1 cellular context compared by ENCODE assay signal in the genomic region with DNA sequence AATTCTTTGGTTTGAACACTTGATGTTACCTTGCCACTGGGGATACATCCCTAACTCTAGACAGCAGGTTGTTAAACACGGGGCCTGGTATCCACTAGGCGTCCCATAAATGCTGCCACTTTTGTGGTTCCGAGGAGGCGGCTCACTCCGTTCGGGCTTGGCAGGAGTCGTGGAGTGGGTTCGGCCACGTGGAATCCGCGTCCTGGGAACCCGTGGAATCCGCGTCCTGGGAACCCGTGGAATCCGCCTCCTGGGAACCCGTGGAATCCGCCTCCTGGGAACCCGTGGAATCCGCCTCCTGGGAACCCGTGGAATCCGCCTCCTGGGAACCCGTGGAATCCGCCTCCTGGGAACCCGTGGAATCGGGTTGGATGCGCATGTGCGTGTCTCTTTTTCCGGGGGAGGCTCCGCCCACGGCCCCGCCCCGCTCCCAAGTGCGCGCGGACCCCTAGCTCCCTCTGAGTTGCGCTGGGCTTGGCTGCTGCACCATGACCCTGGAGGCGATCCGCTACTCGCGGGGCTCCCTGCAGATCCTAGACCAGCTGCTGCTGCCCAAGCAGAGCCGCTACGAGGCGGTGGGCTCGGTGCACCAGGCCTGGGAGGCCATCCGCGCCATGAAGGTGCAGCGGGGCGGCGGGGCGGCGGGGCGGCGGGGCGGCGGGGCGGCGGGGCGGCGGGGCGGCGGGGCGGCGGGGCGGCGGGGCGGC.
TF ChIP-seq lines count a peak whose summit lies in the region.

TSS of gene MRI1 (plus strand) at position 422 of the 707 bp plus-strand sequence. CDS start at position 489, 67 bp downstream.

TF ChIP-seq in HepG2, 621 proteins besides CTCF, POLR2A, EP300 and RAD21 (continued from another document and continues in another):
- TF ChIP-seq, protein P1, sequence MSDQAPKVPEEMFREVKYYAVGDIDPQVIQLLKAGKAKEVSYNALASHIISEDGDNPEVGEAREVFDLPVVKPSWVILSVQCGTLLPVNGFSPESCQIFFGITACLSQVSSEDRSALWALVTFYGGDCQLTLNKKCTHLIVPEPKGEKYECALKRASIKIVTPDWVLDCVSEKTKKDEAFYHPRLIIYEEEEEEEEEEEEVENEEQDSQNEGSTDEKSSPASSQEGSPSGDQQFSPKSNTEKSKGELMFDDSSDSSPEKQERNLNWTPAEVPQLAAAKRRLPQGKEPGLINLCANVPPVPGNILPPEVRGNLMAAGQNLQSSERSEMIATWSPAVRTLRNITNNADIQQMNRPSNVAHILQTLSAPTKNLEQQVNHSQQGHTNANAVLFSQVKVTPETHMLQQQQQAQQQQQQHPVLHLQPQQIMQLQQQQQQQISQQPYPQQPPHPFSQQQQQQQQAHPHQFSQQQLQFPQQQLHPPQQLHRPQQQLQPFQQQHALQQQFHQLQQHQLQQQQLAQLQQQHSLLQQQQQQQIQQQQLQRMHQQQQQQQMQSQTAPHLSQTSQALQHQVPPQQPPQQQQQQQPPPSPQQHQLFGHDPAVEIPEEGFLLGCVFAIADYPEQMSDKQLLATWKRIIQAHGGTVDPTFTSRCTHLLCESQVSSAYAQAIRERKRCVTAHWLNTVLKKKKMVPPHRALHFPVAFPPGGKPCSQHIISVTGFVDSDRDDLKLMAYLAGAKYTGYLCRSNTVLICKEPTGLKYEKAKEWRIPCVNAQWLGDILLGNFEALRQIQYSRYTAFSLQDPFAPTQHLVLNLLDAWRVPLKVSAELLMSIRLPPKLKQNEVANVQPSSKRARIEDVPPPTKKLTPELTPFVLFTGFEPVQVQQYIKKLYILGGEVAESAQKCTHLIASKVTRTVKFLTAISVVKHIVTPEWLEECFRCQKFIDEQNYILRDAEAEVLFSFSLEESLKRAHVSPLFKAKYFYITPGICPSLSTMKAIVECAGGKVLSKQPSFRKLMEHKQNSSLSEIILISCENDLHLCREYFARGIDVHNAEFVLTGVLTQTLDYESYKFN (CRISPR knock-in tag; conservative IDR thresholded peaks at IDR 0.05), result no peak
- TF ChIP-seq BHLHE40 (IDR thresholded peaks at IDR 0.05; ENCODE audit: low read length) (no peak), FOXM1 (CRISPR knock-in tag; IDR thresholded peaks at IDR 0.05) (no peak), ZC3H13 (CRISPR knock-in tag; IDR thresholded peaks at IDR 0.05) (peak; percentile 7; the same call in 1 of the 2 replicates), ZNF329 (CRISPR knock-in tag; IDR thresholded peaks at IDR 0.05; ENCODE audit: low read depth) (no peak), KDM5A (IDR thresholded peaks at IDR 0.05; ENCODE audit: borderline replicate concordance, low read length) (no peak), MAZ (IDR thresholded peaks at IDR 0.05; ENCODE audit: borderline replicate concordance, low read depth, low read length) (no peak), MAZ (CRISPR knock-in tag; IDR thresholded peaks at IDR 0.05; ENCODE audit: low read depth) (peak; percentile 32; the same call in 1 of the 2 replicates), ARHGAP35 (CRISPR knock-in tag; IDR thresholded peaks at IDR 0.05; ENCODE audit: borderline replicate concordance) (no peak; the same call in 1 of the 2 replicates), TOPORS (CRISPR knock-in tag; IDR thresholded peaks at IDR 0.05) (no peak), ZFP36L1 (CRISPR knock-in tag; IDR thresholded peaks at IDR 0.05) (no peak), MEIS1 (CRISPR knock-in tag; IDR thresholded peaks at IDR 0.05; ENCODE audit: borderline replicate concordance) (no peak), ZNF761 (CRISPR knock-in tag; conservative IDR thresholded peaks at IDR 0.05) (0 out of 2 replicates have a peak, but pooled peaks have one; percentile 35), REL (CRISPR knock-in tag; conservative IDR thresholded peaks at IDR 0.05) (no peak), NONO (IDR thresholded peaks at IDR 0.05) (no peak), NONO (CRISPR knock-in tag; conservative IDR thresholded peaks at IDR 0.05) (0 out of 2 replicates have a peak, but pooled peaks have one; percentile 59), TAF1 (CRISPR knock-in tag; IDR thresholded peaks at IDR 0.05) (peak; percentile 76), NFRKB (IDR thresholded peaks at IDR 0.05) (no peak), FOXK1 (CRISPR knock-in tag; IDR thresholded peaks at IDR 0.05; ENCODE audit: borderline replicate concordance, low read depth) (no peak), SIX4 (CRISPR knock-in tag; IDR thresholded peaks at IDR 0.05) (no peak), HOMEZ (CRISPR knock-in tag; IDR thresholded peaks at IDR 0.05; ENCODE audit: low read depth) (no peak), KAT8 (CRISPR knock-in tag; IDR thresholded peaks at IDR 0.05) (no peak), ZFP37 (CRISPR knock-in tag; IDR thresholded peaks at IDR 0.05; ENCODE audit: borderline replicate concordance) (no peak), ETV6 (CRISPR knock-in tag; conservative IDR thresholded peaks at IDR 0.05) (no peak), MTF2 (CRISPR knock-in tag; IDR thresholded peaks at IDR 0.05; ENCODE audit: borderline replicate concordance) (no peak), ADNP (CRISPR knock-in tag; IDR thresholded peaks at IDR 0.05) (no peak), TMF1 (CRISPR knock-in tag; IDR thresholded peaks at IDR 0.05; ENCODE audit: low read depth) (no peak), ZFYVE20 (CRISPR knock-in tag; IDR thresholded peaks at IDR 0.05; ENCODE audit: borderline replicate concordance, low read depth) (no peak), XBP1 (CRISPR knock-in tag; IDR thresholded peaks at IDR 0.05) (no peak), FOXP4 (CRISPR knock-in tag; IDR thresholded peaks at IDR 0.05) (peak; percentile 22; the same call in 1 of the 2 replicates), FLYWCH1 (CRISPR knock-in tag; IDR thresholded peaks at IDR 0.05) (no peak), MAF1 (CRISPR knock-in tag; IDR thresholded peaks at IDR 0.05; ENCODE audit: borderline replicate concordance) (no peak), ZMAT5 (CRISPR knock-in tag; IDR thresholded peaks at IDR 0.05; ENCODE audit: borderline replicate concordance, low read depth) (no peak), ONECUT2 (CRISPR knock-in tag; IDR thresholded peaks at IDR 0.05) (no peak), CEBPG (CRISPR knock-in tag; IDR thresholded peaks at IDR 0.05) (no peak), ZNF768 (CRISPR knock-in tag; IDR thresholded peaks at IDR 0.05) (peak; percentile 18; the same call in 1 of the 2 replicates), NCOA1 (CRISPR knock-in tag; IDR thresholded peaks at IDR 0.05) (no peak), RNF2 (conservative IDR thresholded peaks at IDR 0.05; ENCODE audit: low read depth) (no peak), ZNF572 (CRISPR knock-in tag; IDR thresholded peaks at IDR 0.05) (no peak), HNRNPLL (IDR thresholded peaks at IDR 0.05; ENCODE audit: low read depth, low read length, poor library complexity, severe bottlenecking) (peak; percentile 82), NR2C2 (CRISPR knock-in tag; IDR thresholded peaks at IDR 0.05; ENCODE audit: borderline replicate concordance) (no peak), NR1H2 (CRISPR knock-in tag; IDR thresholded peaks at IDR 0.05; ENCODE audit: borderline replicate concordance, low read depth) (no peak), ZC3H4 (CRISPR knock-in tag; IDR thresholded peaks at IDR 0.05; ENCODE audit: borderline replicate concordance) (no peak), ZNF614 (CRISPR knock-in tag; IDR thresholded peaks at IDR 0.05; ENCODE audit: borderline replicate concordance) (no peak), FOXA1 (IDR thresholded peaks at IDR 0.05) (no peak), FOXA1 (CRISPR knock-in tag; IDR thresholded peaks at IDR 0.05) (no peak)
- TF ChIP-seq, protein P2, sequence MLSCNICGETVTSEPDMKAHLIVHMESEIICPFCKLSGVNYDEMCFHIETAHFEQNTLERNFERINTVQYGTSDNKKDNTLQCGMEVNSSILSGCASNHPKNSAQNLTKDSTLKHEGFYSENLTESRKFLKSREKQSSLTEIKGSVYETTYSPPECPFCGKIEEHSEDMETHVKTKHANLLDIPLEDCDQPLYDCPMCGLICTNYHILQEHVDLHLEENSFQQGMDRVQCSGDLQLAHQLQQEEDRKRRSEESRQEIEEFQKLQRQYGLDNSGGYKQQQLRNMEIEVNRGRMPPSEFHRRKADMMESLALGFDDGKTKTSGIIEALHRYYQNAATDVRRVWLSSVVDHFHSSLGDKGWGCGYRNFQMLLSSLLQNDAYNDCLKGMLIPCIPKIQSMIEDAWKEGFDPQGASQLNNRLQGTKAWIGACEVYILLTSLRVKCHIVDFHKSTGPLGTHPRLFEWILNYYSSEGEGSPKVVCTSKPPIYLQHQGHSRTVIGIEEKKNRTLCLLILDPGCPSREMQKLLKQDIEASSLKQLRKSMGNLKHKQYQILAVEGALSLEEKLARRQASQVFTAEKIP (CRISPR knock-in tag; IDR thresholded peaks at IDR 0.05; ENCODE audit: borderline replicate concordance), result no peak
- TF ChIP-seq, protein P3, sequence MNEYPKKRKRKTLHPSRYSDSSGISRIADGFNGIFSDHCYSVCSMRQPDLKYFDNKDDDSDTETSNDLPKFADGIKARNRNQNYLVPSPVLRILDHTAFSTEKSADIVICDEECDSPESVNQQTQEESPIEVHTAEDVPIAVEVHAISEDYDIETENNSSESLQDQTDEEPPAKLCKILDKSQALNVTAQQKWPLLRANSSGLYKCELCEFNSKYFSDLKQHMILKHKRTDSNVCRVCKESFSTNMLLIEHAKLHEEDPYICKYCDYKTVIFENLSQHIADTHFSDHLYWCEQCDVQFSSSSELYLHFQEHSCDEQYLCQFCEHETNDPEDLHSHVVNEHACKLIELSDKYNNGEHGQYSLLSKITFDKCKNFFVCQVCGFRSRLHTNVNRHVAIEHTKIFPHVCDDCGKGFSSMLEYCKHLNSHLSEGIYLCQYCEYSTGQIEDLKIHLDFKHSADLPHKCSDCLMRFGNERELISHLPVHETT (CRISPR knock-in tag; conservative IDR thresholded peaks at IDR 0.05), result no peak
- TF ChIP-seq, protein P4, sequence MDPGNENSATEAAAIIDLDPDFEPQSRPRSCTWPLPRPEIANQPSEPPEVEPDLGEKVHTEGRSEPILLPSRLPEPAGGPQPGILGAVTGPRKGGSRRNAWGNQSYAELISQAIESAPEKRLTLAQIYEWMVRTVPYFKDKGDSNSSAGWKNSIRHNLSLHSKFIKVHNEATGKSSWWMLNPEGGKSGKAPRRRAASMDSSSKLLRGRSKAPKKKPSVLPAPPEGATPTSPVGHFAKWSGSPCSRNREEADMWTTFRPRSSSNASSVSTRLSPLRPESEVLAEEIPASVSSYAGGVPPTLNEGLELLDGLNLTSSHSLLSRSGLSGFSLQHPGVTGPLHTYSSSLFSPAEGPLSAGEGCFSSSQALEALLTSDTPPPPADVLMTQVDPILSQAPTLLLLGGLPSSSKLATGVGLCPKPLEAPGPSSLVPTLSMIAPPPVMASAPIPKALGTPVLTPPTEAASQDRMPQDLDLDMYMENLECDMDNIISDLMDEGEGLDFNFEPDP (CRISPR knock-in tag; conservative IDR thresholded peaks at IDR 0.05), result no peak
- TF ChIP-seq, protein P5, sequence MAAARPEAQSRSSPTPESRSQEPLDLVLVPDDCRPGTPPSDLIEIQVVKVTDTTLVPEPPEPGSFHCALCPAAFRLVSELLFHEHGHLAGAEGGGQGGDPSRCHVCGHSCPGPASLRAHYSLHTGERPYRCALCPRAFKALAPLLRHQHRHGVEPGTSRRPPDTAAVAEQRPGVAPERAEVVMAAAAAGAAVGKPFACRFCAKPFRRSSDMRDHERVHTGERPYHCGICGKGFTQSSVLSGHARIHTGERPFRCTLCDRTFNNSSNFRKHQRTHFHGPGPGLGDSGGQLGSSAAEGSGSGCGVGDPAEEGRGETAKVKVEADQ (CRISPR knock-in tag; IDR thresholded peaks at IDR 0.05; ENCODE audit: borderline replicate concordance), result 0 out of 2 replicates have a peak, but pooled peaks have one; percentile 39
- TF ChIP-seq, protein P6, sequence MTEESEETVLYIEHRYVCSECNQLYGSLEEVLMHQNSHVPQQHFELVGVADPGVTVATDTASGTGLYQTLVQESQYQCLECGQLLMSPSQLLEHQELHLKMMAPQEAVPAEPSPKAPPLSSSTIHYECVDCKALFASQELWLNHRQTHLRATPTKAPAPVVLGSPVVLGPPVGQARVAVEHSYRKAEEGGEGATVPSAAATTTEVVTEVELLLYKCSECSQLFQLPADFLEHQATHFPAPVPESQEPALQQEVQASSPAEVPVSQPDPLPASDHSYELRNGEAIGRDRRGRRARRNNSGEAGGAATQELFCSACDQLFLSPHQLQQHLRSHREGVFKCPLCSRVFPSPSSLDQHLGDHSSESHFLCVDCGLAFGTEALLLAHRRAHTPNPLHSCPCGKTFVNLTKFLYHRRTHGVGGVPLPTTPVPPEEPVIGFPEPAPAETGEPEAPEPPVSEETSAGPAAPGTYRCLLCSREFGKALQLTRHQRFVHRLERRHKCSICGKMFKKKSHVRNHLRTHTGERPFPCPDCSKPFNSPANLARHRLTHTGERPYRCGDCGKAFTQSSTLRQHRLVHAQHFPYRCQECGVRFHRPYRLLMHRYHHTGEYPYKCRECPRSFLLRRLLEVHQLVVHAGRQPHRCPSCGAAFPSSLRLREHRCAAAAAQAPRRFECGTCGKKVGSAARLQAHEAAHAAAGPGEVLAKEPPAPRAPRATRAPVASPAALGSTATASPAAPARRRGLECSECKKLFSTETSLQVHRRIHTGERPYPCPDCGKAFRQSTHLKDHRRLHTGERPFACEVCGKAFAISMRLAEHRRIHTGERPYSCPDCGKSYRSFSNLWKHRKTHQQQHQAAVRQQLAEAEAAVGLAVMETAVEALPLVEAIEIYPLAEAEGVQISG (CRISPR knock-in tag; IDR thresholded peaks at IDR 0.05), result no peak
